In the genomic region with DNA sequence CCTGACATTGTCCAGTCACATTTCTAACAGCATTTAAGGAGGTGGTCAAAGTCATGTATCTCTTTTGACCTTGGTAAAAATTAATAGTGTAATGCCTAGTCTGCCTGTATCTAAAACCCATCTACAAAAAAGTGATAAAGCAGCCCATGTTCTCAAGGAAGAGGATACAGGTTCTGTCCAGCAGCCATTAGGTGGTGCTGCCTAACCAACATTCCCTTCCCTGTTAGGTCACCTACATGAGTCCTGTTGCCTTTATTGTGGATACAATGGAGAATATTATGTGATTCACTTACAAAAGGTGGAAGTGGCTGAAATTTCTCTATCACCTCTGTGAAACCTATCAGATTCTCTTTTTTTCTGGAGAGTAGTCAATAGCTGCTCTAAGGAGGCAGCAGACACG, we compare ENCODE assay signal across 8 cellular contexts. TPM values are rescaled to one million over a fixed set of nuclear protein-coding genes. Genes with fewer than 3 reads are reported as not detected.
A peak's percentile ranks its signal among the peaks of the same experiment; 100 is the strongest.
DNase-seq lines count a peak whose midpoint lies in the region; ATAC-seq, FAIRE-seq and TF ChIP-seq lines count a peak whose summit lies in the region.

No MANE protein-coding gene starts in this region.

- H3K4me1 ChIP-seq in OCI-LY1 (ENCODE audit: insufficient read depth, low read length, severe bottlenecking) (no peaks in the 10 kb centered on the region), small intestine (ENCODE audit: control insufficient read depth in 2 of 2, insufficient read depth in 1 of 2, low read depth in 1 of 2, low read length in 1 of 2) (no peaks in the 10 kb centered on the region)

- TF ChIP-seq CTCF in GM10266 (IDR thresholded peaks at IDR 0.05; ENCODE audit: control insufficient read depth, insufficient read depth, low read depth, missing control alignments) (peak; percentile 58), OCI-LY1 (IDR thresholded peaks at IDR 0.05; ENCODE audit: low read length) (peak; percentile 46; the same call in 1 of the 2 replicates)

- no peaks in the 10 kb centered on the region for H3K79me2 ChIP-seq in OCI-LY1 (ENCODE audit: insufficient read depth, low read length)

- ATAC-seq in HG02884 (IDR thresholded peaks at IDR 0.05; ENCODE audit: unreplicated experiment), result peak; percentile 83
- ATAC-seq in GM18861 (IDR thresholded peaks at IDR 0.05; ENCODE audit: unreplicated experiment), result no peak

- no peaks in the 10 kb centered on the region for H4K20me1 ChIP-seq in OCI-LY1 (ENCODE audit: insufficient read depth, low read length)

- no peak overlapping the region for H2AFZ ChIP-seq in OCI-LY1 (ENCODE audit: low read length)

- H3K9ac ChIP-seq in OCI-LY1 (ENCODE audit: low read length), result no peak overlapping the region

- H3K9me3 ChIP-seq in OCI-LY1 (ENCODE audit: low read length) (no peaks in the 10 kb centered on the region), small intestine (ENCODE audit: control insufficient read depth, low read depth) (no peaks in the 10 kb centered on the region)

- H3F3A ChIP-seq in OCI-LY1 (ENCODE audit: insufficient read depth, low read length), result no peaks in the 10 kb centered on the region

- H3K27ac ChIP-seq in OCI-LY1 (ENCODE audit: low read depth, low read length, poor library complexity, severe bottlenecking) (no peak overlapping the region), small intestine (ENCODE audit: low read depth in 1 of 2, low read length in 1 of 2) (no peak overlapping the region)

- DNase-seq in GM10266 (ENCODE audit: extremely low spot score) (peak; percentile 34), globus pallidus (ENCODE audit: low spot score) (peak; percentile 9), small intestine (peak; percentile 33), dermis blood vessel endothelial cell (no peak)
- no peak for DNase-seq in stimulated activated CD8-positive, alpha-beta memory T cell treated with anti-CD3 and anti-CD28 coated beads, Interleukin-4, amount 100 ng/mL, for 48 hours

- H3K9me2 ChIP-seq in OCI-LY1 (ENCODE audit: low read depth, low read length), result no peaks in the 10 kb centered on the region

- no peaks in the 10 kb centered on the region for H3K27me3 ChIP-seq in OCI-LY1 (ENCODE audit: insufficient read depth, low read length)
- no peaks in the 10 kb centered on the region for H3K27me3 ChIP-seq in small intestine (ENCODE audit: control insufficient read depth in 2 of 2, insufficient read depth in 2 of 2, low read length in 2 of 2)

- WGBS in small intestine, 3 donors, result 23 to 52% (median 42%) methylated on average over 1 of the region's 1 CpG

- no peak overlapping the region for H3K4me2 ChIP-seq in OCI-LY1 (ENCODE audit: low read length)

- no peak for FAIRE-seq in small intestine (lab: Jason Lieb, UNC)

- no peak overlapping the region for H3K4me3 ChIP-seq in OCI-LY1 (ENCODE audit: low read depth, low read length, poor library complexity, severe bottlenecking)
- no peak overlapping the region for H3K4me3 ChIP-seq in small intestine (ENCODE audit: low read depth in 1 of 2, low read length in 2 of 2)

- H3K36me3 ChIP-seq in OCI-LY1 (ENCODE audit: insufficient read depth, low read length) (no peaks in the 10 kb centered on the region), small intestine (ENCODE audit: control insufficient read depth in 2 of 2, insufficient read depth in 2 of 2, low read length in 2 of 2) (no peaks in the 10 kb centered on the region)

RNA-seq across cellular contexts. Expression of a gene that starts 52.5 kb away (rescaled TPM):
- 1 to 10 TPM in 1 of 3 donors, under 1 TPM in 2; 0.03 to 1.6 (median 0.27) TPM for polyA plus RNA-seq in small intestine
- under 0.01 TPM in 1 of 2 replicates, not detected in the other for total RNA-seq in dermis blood vessel endothelial cell

Comparison
In these comparisons a context has a peak if more than half of its experiments do, and no peak if none do; other contexts are left out.
1. DNase-seq: peak in GM10266 (single experiment), globus pallidus (single experiment) and small intestine (single experiment); none in dermis blood vessel endothelial cell (single experiment) and stimulated activated CD8-positive, alpha-beta memory T cell treated with anti-CD3 and anti-CD28 coated beads, Interleukin-4, amount 100 ng/mL, for 48 hours (single experiment).